Comparison of ENCODE assay signal across 11 cellular contexts in the genomic region with DNA sequence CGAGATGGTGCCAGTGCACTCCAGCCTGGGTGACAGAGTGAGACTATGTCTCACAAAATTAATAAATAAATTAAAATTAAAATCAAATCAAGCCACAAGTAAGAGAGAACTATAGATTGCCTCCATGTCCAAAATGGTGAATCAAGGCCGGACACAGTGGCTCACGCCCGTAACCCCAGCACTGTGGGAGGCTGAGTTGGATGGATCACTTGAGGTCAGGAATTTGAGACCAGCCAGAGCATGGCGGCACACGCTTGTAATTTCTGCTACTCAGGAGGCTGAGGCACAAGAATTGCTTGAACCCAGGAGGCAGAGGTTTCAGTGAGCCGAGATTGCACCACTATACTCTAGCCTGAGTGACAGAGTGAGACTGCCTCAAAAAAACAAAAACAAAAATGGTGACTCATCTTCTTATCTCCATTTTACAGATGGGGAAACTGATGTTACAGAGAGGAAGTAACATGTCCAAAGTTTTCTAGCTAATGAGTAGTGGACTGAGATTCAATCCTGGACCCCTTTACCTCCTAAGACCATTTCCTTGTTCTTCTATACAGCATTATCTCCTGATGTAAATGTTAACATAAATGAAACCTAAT.
DNase-seq lines count a peak whose midpoint lies in the region; TF ChIP-seq lines count a peak whose summit lies in the region.
"Had no signal": no experiment of that assay in that cellular context is flagged by ENCODE, and none has a peak within 500 bp of the region (broad histone marks: within the 10 kb centered on the region; RNA-seq: fewer than 3 reads in every experiment).

No MANE protein-coding gene starts in this region.

- no peak for TF ChIP-seq CTCF in glutamatergic neuron (IDR thresholded peaks at IDR 0.05; ENCODE audit: partially characterized antibody, unreplicated experiment)

- H3K9me3 Mint-ChIP-seq in activated T-helper 2 cell treated with anti-CD3 and anti-CD28 coated beads, Interferon-gamma antibody, Interleukin-2, Interleukin-4, amounts not matched to agents 10 μg/mL and 5 μg/mL and 100 μg/mL, durations not matched to agents 14 hours and 24 hours and 36 hours, result no peaks in the 10 kb centered on the region
- H3K9me3 Mint-ChIP-seq in glutamatergic neuron (ENCODE audit: unreplicated experiment), result no peaks in the 10 kb centered on the region

- H3K4me3 ChIP-seq in stomach smooth muscle (ENCODE audit: low read length in 2 of 2) (no peak overlapping the region), SJCRH30 (no peak overlapping the region)

- H3K36me3 ChIP-seq in stomach smooth muscle (ENCODE audit: control insufficient read depth in 2 of 2, insufficient read depth in 2 of 2, low read length in 2 of 2) (no peaks in the 10 kb centered on the region), SJCRH30 (no peaks in the 10 kb centered on the region)

- H3K4me1 ChIP-seq in stomach smooth muscle (ENCODE audit: control insufficient read depth, insufficient read depth, low read length) (peaks cover 18% of the 10 kb centered on the region), SJCRH30 (peaks cover 9% of the 10 kb centered on the region; the same call in 1 of the 2 replicates)

- DNase-seq in SIG-M5 treated with dmso at 0.1 percent for 504 hours (lab: John Stamatoyannopoulos, UW; ENCODE audit: unreplicated experiment) (peak; percentile 18), SIG-M5 (lab: John Stamatoyannopoulos, UW) (no peak), glutamatergic neuron (no peak), NCI-H82 treated with DMSO at 0.1 percent for 48 hours (lab: John Stamatoyannopoulos, UW; ENCODE audit: unreplicated experiment) (no peak), SJCRH30 (no peak)
- DNase-seq in activated T-helper 2 cell treated with anti-CD3 and anti-CD28 coated beads, Interferon-gamma antibody, Interleukin-2, Interleukin-4, amounts not matched to agents 10 μg/mL and 5 μg/mL and 100 μg/mL, durations not matched to agents 14 hours and 24 hours and 36 hours (ENCODE audit: low spot score), result no peak
- DNase-seq in activated CD8-positive, alpha-beta memory T cell treated with anti-CD3 and anti-CD28 coated beads for 24 hours, result no peak
- DNase-seq: NCI-H2081 treated with DMSO at 0.1 percent for 48 hours had no signal

- H3K27ac ChIP-seq in stomach smooth muscle (ENCODE audit: low read length) (peak overlapping the region; percentile 74), SJCRH30 (no peak overlapping the region)
- H3K27ac ChIP-seq: 22Rv1, foreskin keratinocyte had no signal

- intact Hi-C loops in activated T-helper 2 cell treated with anti-CD3 and anti-CD28 coated beads, Interferon-gamma antibody, Interleukin-2, Interleukin-4, amounts not matched to agents 10 μg/mL and 5 μg/mL and 100 μg/mL, durations not matched to agents 14 hours and 24 hours and 36 hours (cut with micrococcal nuclease), result no loop called here

- no peak overlapping the region for H3K4me3 Mint-ChIP-seq in activated T-helper 2 cell treated with anti-CD3 and anti-CD28 coated beads, Interferon-gamma antibody, Interleukin-2, Interleukin-4, amounts not matched to agents 10 μg/mL and 5 μg/mL and 100 μg/mL, durations not matched to agents 14 hours and 24 hours and 36 hours (ENCODE audit: low read depth)
- H3K4me3 Mint-ChIP-seq in glutamatergic neuron (ENCODE audit: unreplicated experiment), result no peak overlapping the region

- H3K27me3 ChIP-seq in stomach smooth muscle (ENCODE audit: control insufficient read depth in 1 of 2, insufficient read depth in 2 of 2, low read length in 2 of 2), result no peaks in the 10 kb centered on the region
- H3K27me3 ChIP-seq in SJCRH30, result no peaks in the 10 kb centered on the region
- H3K27me3 ChIP-seq: foreskin keratinocyte had no signal

- peak overlapping the region; percentile 54 for H3K27ac Mint-ChIP-seq in activated T-helper 2 cell treated with anti-CD3 and anti-CD28 coated beads, Interferon-gamma antibody, Interleukin-2, Interleukin-4, amounts not matched to agents 10 μg/mL and 5 μg/mL and 100 μg/mL, durations not matched to agents 14 hours and 24 hours and 36 hours
- peak overlapping the region; percentile 63 for H3K27ac Mint-ChIP-seq in glutamatergic neuron (ENCODE audit: unreplicated experiment)

- no peaks in the 10 kb centered on the region for H3K27me3 Mint-ChIP-seq in activated T-helper 2 cell treated with anti-CD3 and anti-CD28 coated beads, Interferon-gamma antibody, Interleukin-2, Interleukin-4, amounts not matched to agents 10 μg/mL and 5 μg/mL and 100 μg/mL, durations not matched to agents 14 hours and 24 hours and 36 hours (ENCODE audit: low read depth)
- H3K27me3 Mint-ChIP-seq in glutamatergic neuron (ENCODE audit: unreplicated experiment), result no peaks in the 10 kb centered on the region

- peaks cover 12% of the 10 kb centered on the region for H3K4me1 Mint-ChIP-seq in activated T-helper 2 cell treated with anti-CD3 and anti-CD28 coated beads, Interferon-gamma antibody, Interleukin-2, Interleukin-4, amounts not matched to agents 10 μg/mL and 5 μg/mL and 100 μg/mL, durations not matched to agents 14 hours and 24 hours and 36 hours (ENCODE audit: low read depth)
- H3K4me1 Mint-ChIP-seq in glutamatergic neuron (ENCODE audit: low read depth, unreplicated experiment), result peaks cover 4% of the 10 kb centered on the region

- H3K9ac ChIP-seq in stomach smooth muscle (ENCODE audit: low read length in 2 of 2), result peak overlapping the region; percentile 0 to 69

- H3K36me3 Mint-ChIP-seq in activated T-helper 2 cell treated with anti-CD3 and anti-CD28 coated beads, Interferon-gamma antibody, Interleukin-2, Interleukin-4, amounts not matched to agents 10 μg/mL and 5 μg/mL and 100 μg/mL, durations not matched to agents 14 hours and 24 hours and 36 hours (ENCODE audit: low read depth), result no peaks in the 10 kb centered on the region
- no peaks in the 10 kb centered on the region for H3K36me3 Mint-ChIP-seq in glutamatergic neuron (ENCODE audit: unreplicated experiment)

- H3K9me3 ChIP-seq in stomach smooth muscle (ENCODE audit: control insufficient read depth in 2 of 2, low read length in 2 of 2) (no peaks in the 10 kb centered on the region), SJCRH30 (replicated peaks) (no peaks in the 10 kb centered on the region)
